Comparison of ENCODE assay signal across 12 cellular contexts in the genomic region with DNA sequence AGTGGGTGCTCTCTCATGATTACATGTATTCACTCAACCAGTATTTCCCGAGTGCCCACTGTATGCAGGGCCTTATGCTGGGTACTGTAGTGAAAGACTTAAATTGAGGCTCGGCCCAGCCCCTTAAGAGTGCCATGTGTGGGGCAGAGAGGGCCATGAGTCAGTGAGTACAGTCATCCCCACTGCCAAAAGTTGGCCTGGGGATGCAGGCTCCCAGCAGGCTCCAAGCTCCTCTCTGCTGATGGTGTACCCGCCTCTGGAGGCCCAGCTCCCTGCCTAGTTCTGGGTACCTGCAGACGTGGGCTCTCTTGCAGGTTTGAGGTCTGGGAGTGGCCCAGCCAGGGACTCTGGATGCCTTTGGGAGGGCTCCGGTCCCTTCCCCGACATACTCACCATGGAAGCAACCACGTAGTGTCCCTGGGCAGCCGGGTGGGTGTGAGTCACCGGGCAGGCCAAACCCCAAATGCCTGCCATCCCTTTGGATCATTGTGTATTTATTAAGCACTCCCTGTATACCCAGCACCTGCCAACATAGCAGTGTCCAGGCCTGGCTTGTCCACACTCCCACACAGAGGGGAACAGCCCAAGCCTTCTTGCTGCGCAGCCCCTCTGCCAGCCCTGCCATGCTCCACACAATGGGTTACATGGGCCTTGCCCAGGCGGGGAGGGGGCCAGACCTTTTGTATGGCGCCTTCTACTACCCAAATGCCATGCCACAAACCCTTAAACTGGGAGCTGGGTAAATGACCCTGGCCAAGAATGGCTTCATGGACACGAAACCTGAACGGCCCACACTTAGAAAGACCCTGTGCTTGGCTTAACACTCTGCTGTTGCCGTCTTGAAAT.
DNase-seq lines count a peak whose midpoint lies in the region; ATAC-seq and TF ChIP-seq lines count a peak whose summit lies in the region.
"Had no signal": no experiment of that assay in that cellular context is flagged by ENCODE, and none has a peak within 500 bp of the region (broad histone marks: within the 10 kb centered on the region; RNA-seq: fewer than 3 reads in every experiment).

No MANE protein-coding gene starts in this region.

- H3K9me3 Mint-ChIP-seq in activated CD4-positive, alpha-beta T cell treated with anti-CD3 and anti-CD28 coated beads for 36 hours (ENCODE audit: low read depth): no peaks in the 10 kb centered on the region
- H3K9me3 Mint-ChIP-seq in activated CD4-positive, alpha-beta T cell treated with anti-CD3 and anti-CD28 coated beads, Interleukin-2, amount 10 ng/mL, durations not matched to agents 24 days and 14 days: no peaks in the 10 kb centered on the region
- H3K9me3 Mint-ChIP-seq in stimulated activated naive CD8-positive, alpha-beta T cell treated with anti-CD3 and anti-CD28 coated beads, Interleukin-15, amount 100 ng/mL, for 72 hours: no peaks in the 10 kb centered on the region

- H3K27me3 ChIP-seq in RWPE2 (ENCODE audit: insufficient read depth, poor library complexity, severe bottlenecking): no peaks in the 10 kb centered on the region
- H3K27me3 ChIP-seq: heart right ventricle had no signal

- no peaks in the 10 kb centered on the region for H3K9me3 ChIP-seq in RWPE2 (ENCODE audit: severe bottlenecking)
- H3K9me3 ChIP-seq: heart right ventricle had no signal

- no peak overlapping the region for H3K4me3 ChIP-seq in RWPE2 (ENCODE audit: severe bottlenecking)
- H3K4me3 ChIP-seq: heart right ventricle had no signal

- ATAC-seq in activated CD4-positive, alpha-beta T cell treated with anti-CD3 and anti-CD28 coated beads for 36 hours: peak; percentile 40
- peak; percentile 58 for ATAC-seq in RWPE2 (ENCODE audit: low read depth)
- peak; percentile 24 for ATAC-seq in stimulated activated naive CD8-positive, alpha-beta T cell treated with anti-CD3 and anti-CD28 coated beads, Interleukin-15, amount 100 ng/mL, for 72 hours

- DNase-seq in activated CD4-positive, alpha-beta T cell treated with anti-CD3 and anti-CD28 coated beads for 36 hours: peak; percentile 34
- DNase-seq in activated CD4-positive, alpha-beta T cell treated with anti-CD3 and anti-CD28 coated beads, Interleukin-2, amount 10 ng/mL, durations not matched to agents 24 days and 14 days: no peak
- DNase-seq in RWPE2 (ENCODE audit: low spot score): peak; percentile 40
- DNase-seq in fibroblast of gingiva (ENCODE audit: low read depth): peak; percentile 34
- DNase-seq in stimulated activated naive CD8-positive, alpha-beta T cell treated with anti-CD3 and anti-CD28 coated beads, Interleukin-15, amount 100 ng/mL, for 72 hours: no peak
- no peak for DNase-seq in activated naive CD4-positive, alpha-beta T cell treated with anti-CD3 and anti-CD28 coated beads, Interleukin-2, amount 50 U/mL, for 16 hours
- DNase-seq in NK-92 treated with Interleukin-12 subunit alpha and Interleukin-12 subunit beta, amount 100 ng/mL, for 24 hours (lab: John Stamatoyannopoulos, UW): no peak
- no peak for DNase-seq in midbrain (lab: John Stamatoyannopoulos, UW)
- DNase-seq: 8988T, heart right ventricle, SHP77 treated with DMSO at 0.1 percent for 48 hours, trophoblast cell had no signal

- H3K36me3 ChIP-seq in RWPE2 (ENCODE audit: low read depth): no peaks in the 10 kb centered on the region
- H3K36me3 ChIP-seq: heart right ventricle had no signal

- peaks cover 37% of the 10 kb centered on the region for H3K4me1 ChIP-seq in RWPE2 (ENCODE audit: insufficient read depth, poor library complexity, severe bottlenecking)

- H3K27ac Mint-ChIP-seq in activated CD4-positive, alpha-beta T cell treated with anti-CD3 and anti-CD28 coated beads for 36 hours: no peak overlapping the region
- H3K27ac Mint-ChIP-seq in activated CD4-positive, alpha-beta T cell treated with anti-CD3 and anti-CD28 coated beads, Interleukin-2, amount 10 ng/mL, durations not matched to agents 24 days and 14 days: no peak overlapping the region
- peak overlapping the region in 1 of 2 donors; percentile 25 for H3K27ac Mint-ChIP-seq in stimulated activated naive CD8-positive, alpha-beta T cell treated with anti-CD3 and anti-CD28 coated beads, Interleukin-15, amount 100 ng/mL, for 72 hours

- intact Hi-C loops in activated CD4-positive, alpha-beta T cell treated with anti-CD3 and anti-CD28 coated beads for 36 hours (cut with DNase I, micrococcal nuclease): no loop called here
- intact Hi-C loops in activated CD4-positive, alpha-beta T cell treated with anti-CD3 and anti-CD28 coated beads, Interleukin-2, amount 10 ng/mL, durations not matched to agents 24 days and 14 days (cut with micrococcal nuclease): no loop called here

- no peaks in the 10 kb centered on the region for H3K36me3 Mint-ChIP-seq in activated CD4-positive, alpha-beta T cell treated with anti-CD3 and anti-CD28 coated beads for 36 hours (ENCODE audit: low read depth)
- H3K36me3 Mint-ChIP-seq in activated CD4-positive, alpha-beta T cell treated with anti-CD3 and anti-CD28 coated beads, Interleukin-2, amount 10 ng/mL, durations not matched to agents 24 days and 14 days (ENCODE audit: low read depth): no peaks in the 10 kb centered on the region

- POLR2A ChIA-PET in activated CD4-positive, alpha-beta T cell treated with anti-CD3 and anti-CD28 coated beads for 36 hours (lab: Charles Lee): no interaction called here

- H3K27ac ChIP-seq in RWPE2 (ENCODE audit: poor library complexity, severe bottlenecking): peak overlapping the region; percentile 13
- H3K27ac ChIP-seq: heart right ventricle had no signal

- H3K27me3 Mint-ChIP-seq in activated CD4-positive, alpha-beta T cell treated with anti-CD3 and anti-CD28 coated beads for 36 hours: no peaks in the 10 kb centered on the region
- H3K27me3 Mint-ChIP-seq in activated CD4-positive, alpha-beta T cell treated with anti-CD3 and anti-CD28 coated beads, Interleukin-2, amount 10 ng/mL, durations not matched to agents 24 days and 14 days: peaks cover 8% of the 10 kb centered on the region
- H3K27me3 Mint-ChIP-seq in stimulated activated naive CD8-positive, alpha-beta T cell treated with anti-CD3 and anti-CD28 coated beads, Interleukin-15, amount 100 ng/mL, for 72 hours: peaks cover 11% of the 10 kb centered on the region

- CTCF ChIA-PET in activated CD4-positive, alpha-beta T cell treated with anti-CD3 and anti-CD28 coated beads for 36 hours (lab: Charles Lee): interaction anchor here (1.0 kb wide), 1 partner anchor 20 kb away, joined by 4 read pairs; no protein-coding TSS in a partner anchor

- H3K4me1 Mint-ChIP-seq in activated CD4-positive, alpha-beta T cell treated with anti-CD3 and anti-CD28 coated beads for 36 hours: peaks cover 38% of the 10 kb centered on the region
- H3K4me1 Mint-ChIP-seq in activated CD4-positive, alpha-beta T cell treated with anti-CD3 and anti-CD28 coated beads, Interleukin-2, amount 10 ng/mL, durations not matched to agents 24 days and 14 days: peaks cover 12% of the 10 kb centered on the region
- peaks cover 51% of the 10 kb centered on the region for H3K4me1 Mint-ChIP-seq in stimulated activated naive CD8-positive, alpha-beta T cell treated with anti-CD3 and anti-CD28 coated beads, Interleukin-15, amount 100 ng/mL, for 72 hours

- TF ChIP-seq CTCF in RWPE2 (IDR thresholded peaks at IDR 0.05; ENCODE audit: poor library complexity, severe bottlenecking): no peak

- no peak overlapping the region for H3K4me3 Mint-ChIP-seq in activated CD4-positive, alpha-beta T cell treated with anti-CD3 and anti-CD28 coated beads for 36 hours
- H3K4me3 Mint-ChIP-seq in activated CD4-positive, alpha-beta T cell treated with anti-CD3 and anti-CD28 coated beads, Interleukin-2, amount 10 ng/mL, durations not matched to agents 24 days and 14 days: no peak overlapping the region
- H3K4me3 Mint-ChIP-seq in stimulated activated naive CD8-positive, alpha-beta T cell treated with anti-CD3 and anti-CD28 coated beads, Interleukin-15, amount 100 ng/mL, for 72 hours: peak overlapping the region in 1 of 2 donors; percentile 48

Comparison
In these comparisons a context has a peak if more than half of its experiments do, and no peak if none do; other contexts are left out.
1. DNase-seq: peak in activated CD4-positive, alpha-beta T cell treated with anti-CD3 and anti-CD28 coated beads for 36 hours (single experiment), RWPE2 (single experiment) and fibroblast of gingiva (single experiment); none in activated CD4-positive, alpha-beta T cell treated with anti-CD3 and anti-CD28 coated beads, Interleukin-2, amount 10 ng/mL, durations not matched to agents 24 days and 14 days (single experiment), stimulated activated naive CD8-positive, alpha-beta T cell treated with anti-CD3 and anti-CD28 coated beads, Interleukin-15, amount 100 ng/mL, for 72 hours (0 of 2), activated naive CD4-positive, alpha-beta T cell treated with anti-CD3 and anti-CD28 coated beads, Interleukin-2, amount 50 U/mL, for 16 hours (single experiment), NK-92 treated with Interleukin-12 subunit alpha and Interleukin-12 subunit beta, amount 100 ng/mL, for 24 hours (single experiment) and midbrain (single experiment).
2. Peak in every context shown above with its lines, with median percentiles within 50 percentile points of each other: ATAC-seq.